Comparison of ENCODE assay signal across 16 cellular contexts in genomic region chr1:118254483-118254882, GRCh38.
DNase-seq lines count a peak whose midpoint lies in the region; ATAC-seq and TF ChIP-seq lines count a peak whose summit lies in the region.
"Had no signal": no experiment of that assay in that cellular context is flagged by ENCODE, and none has a peak within 500 bp of the region (broad histone marks: within the 10 kb centered on the region; RNA-seq: fewer than 3 reads in every experiment).

No MANE protein-coding gene starts in this region.

- peaks cover 18% of the 10 kb centered on the region for H3K4me1 Mint-ChIP-seq in glutamatergic neuron (ENCODE audit: low read depth, unreplicated experiment)
- no peaks in the 10 kb centered on the region for H3K4me1 Mint-ChIP-seq in activated T-cell treated with anti-CD3 and anti-CD28 coated beads, Interleukin-2, amount 50 U/mL, for 4 hours (ENCODE audit: low read depth)
- H3K4me1 Mint-ChIP-seq: CD4-positive, alpha-beta memory T cell had no signal

- no peak overlapping the region for H3K4me3 Mint-ChIP-seq in glutamatergic neuron (ENCODE audit: unreplicated experiment)
- H3K4me3 Mint-ChIP-seq in activated T-cell treated with anti-CD3 and anti-CD28 coated beads, Interleukin-2, amount 50 U/mL, for 4 hours = no peak overlapping the region
- H3K4me3 Mint-ChIP-seq: CD4-positive, alpha-beta memory T cell had no signal

- H3K9me3 Mint-ChIP-seq in glutamatergic neuron (ENCODE audit: unreplicated experiment) = peaks cover 5% of the 10 kb centered on the region
- no peaks in the 10 kb centered on the region for H3K9me3 Mint-ChIP-seq in activated T-cell treated with anti-CD3 and anti-CD28 coated beads, Interleukin-2, amount 50 U/mL, for 4 hours
- peaks cover 5 to 10% of the 10 kb centered on the region in 2 donors for H3K9me3 Mint-ChIP-seq in activated naive CD4-positive, alpha-beta T cell treated with anti-CD3 and anti-CD28 coated beads, Interleukin-2, amount 50 U/mL, for 72 hours
- H3K9me3 Mint-ChIP-seq: CD4-positive, alpha-beta memory T cell had no signal

- H3K27me3 Mint-ChIP-seq in glutamatergic neuron (ENCODE audit: unreplicated experiment) = peaks cover 5% of the 10 kb centered on the region
- no peaks in the 10 kb centered on the region for H3K27me3 Mint-ChIP-seq in activated T-cell treated with anti-CD3 and anti-CD28 coated beads, Interleukin-2, amount 50 U/mL, for 4 hours (ENCODE audit: low read depth)

- peak overlapping the region; percentile 12 for H3K27ac Mint-ChIP-seq in glutamatergic neuron (ENCODE audit: unreplicated experiment)
- H3K27ac Mint-ChIP-seq in activated naive CD4-positive, alpha-beta T cell treated with anti-CD3 and anti-CD28 coated beads, Interleukin-2, amount 50 U/mL, for 72 hours = no peak overlapping the region
- H3K27ac Mint-ChIP-seq: CD4-positive, alpha-beta memory T cell had no signal

- no peak for ATAC-seq in activated T-cell treated with anti-CD3 and anti-CD28 coated beads, Interleukin-2, amount 50 U/mL, for 4 hours
- no peak for ATAC-seq in GM18502 (IDR thresholded peaks at IDR 0.05; ENCODE audit: poor library complexity, unreplicated experiment)
- ATAC-seq in GM21723 (IDR thresholded peaks at IDR 0.05; ENCODE audit: unreplicated experiment) = no peak
- no peak for ATAC-seq in activated naive CD4-positive, alpha-beta T cell treated with anti-CD3 and anti-CD28 coated beads, Interleukin-2, amount 50 U/mL, for 72 hours

- DNase-seq in AG08395 (ENCODE audit: low spot score) = peak; percentile 20
- peak; percentile 13 for DNase-seq in GM04503 (ENCODE audit: low read depth)
- no peak for DNase-seq in glutamatergic neuron
- DNase-seq in renal cortical epithelial cell (ENCODE audit: low read depth) = peak; percentile 44
- DNase-seq in activated T-cell treated with anti-CD3 and anti-CD28 coated beads, Interleukin-2, amount 50 U/mL, for 4 hours = no peak
- no peak for DNase-seq in activated naive CD4-positive, alpha-beta T cell treated with anti-CD3 and anti-CD28 coated beads, Interleukin-2, amount 50 U/mL, for 72 hours (ENCODE audit: low spot score in 2 of 2)
- DNase-seq: 8988T; ACHN; BE2C; CD4-positive, alpha-beta memory T cell; DMS79; GDM1; IMR-90; KBM-7 had no signal

- H3K36me3 Mint-ChIP-seq in glutamatergic neuron (ENCODE audit: unreplicated experiment) = no peaks in the 10 kb centered on the region
- H3K36me3 Mint-ChIP-seq in activated T-cell treated with anti-CD3 and anti-CD28 coated beads, Interleukin-2, amount 50 U/mL, for 4 hours (ENCODE audit: insufficient read depth) = no peaks in the 10 kb centered on the region
- no peaks in the 10 kb centered on the region for H3K36me3 Mint-ChIP-seq in activated naive CD4-positive, alpha-beta T cell treated with anti-CD3 and anti-CD28 coated beads, Interleukin-2, amount 50 U/mL, for 72 hours
- H3K36me3 Mint-ChIP-seq: CD4-positive, alpha-beta memory T cell had no signal

- TF ChIP-seq CTCF in glutamatergic neuron (IDR thresholded peaks at IDR 0.05; ENCODE audit: partially characterized antibody, unreplicated experiment) = no peak

Comparison
In these comparisons a context has a peak if more than half of its experiments do, and no peak if none do; other contexts are left out.
1. DNase-seq: peak in AG08395 (single experiment), GM04503 (single experiment) and renal cortical epithelial cell (single experiment); none in glutamatergic neuron (single experiment), activated T-cell treated with anti-CD3 and anti-CD28 coated beads, Interleukin-2, amount 50 U/mL, for 4 hours (single experiment) and activated naive CD4-positive, alpha-beta T cell treated with anti-CD3 and anti-CD28 coated beads, Interleukin-2, amount 50 U/mL, for 72 hours (0 of 2).